ENCODE assay signal across 26 cellular contexts in the genomic region with DNA sequence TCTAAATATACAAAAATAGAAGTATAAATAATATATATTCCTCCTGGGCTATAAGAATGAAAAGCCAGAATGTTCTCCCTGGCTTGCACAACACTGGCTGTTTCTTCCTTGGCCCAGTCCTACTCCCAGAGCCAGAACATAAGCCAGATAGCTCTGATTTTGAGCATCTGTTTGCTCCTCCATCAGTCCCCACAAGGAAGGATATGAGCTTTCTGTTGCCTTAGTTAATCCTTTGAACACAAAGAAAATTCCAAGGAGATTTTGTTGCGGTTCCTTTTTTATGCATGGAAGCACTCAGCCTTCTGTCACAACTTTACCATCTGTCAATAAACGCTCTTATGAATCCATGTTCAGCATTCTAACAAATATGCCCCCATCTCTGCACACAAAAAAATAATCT.
"Had no signal": no experiment of that assay in that cellular context is flagged by ENCODE, and none has a peak within 500 bp of the region (broad histone marks: within the 10 kb centered on the region; RNA-seq: fewer than 3 reads in every experiment).

No MANE protein-coding gene starts in this region.

- H3K36me3 Mint-ChIP-seq: activated CD4-positive, alpha-beta memory T cell treated with anti-CD3 and anti-CD28 coated beads for 36 hours; activated naive CD8-positive, alpha-beta T cell treated with anti-CD3 and anti-CD28 coated beads for 36 hours; natural killer cell; stimulated activated memory B cell treated with anti-CD40 and anti-IgM and Interleukin-4, amounts not matched to agents 10 μg/mL and 1 μg/mL and 100 μg/mL, for 72 hours had no signal

- DNase-seq: activated B cell treated with CpG ODN at 0.5 μM for 24 hours; activated CD4-positive, alpha-beta memory T cell treated with anti-CD3 and anti-CD28 coated beads for 36 hours; activated CD4-positive, alpha-beta T cell treated with anti-CD3 and anti-CD28 coated beads for 36 hours; activated naive CD4-positive, alpha-beta T cell treated with Interleukin-2 at 50 U/mL for 16 hours; activated naive CD8-positive, alpha-beta T cell treated with anti-CD3 and anti-CD28 coated beads for 36 hours; activated T-cell treated with anti-CD3 and anti-CD28 coated beads, Interleukin-2, amount 50 U/mL, for 48 hours; cortex of kidney; endodermal cell; esophagus squamous epithelium; gastrocnemius medialis; head of caudate nucleus; hypothalamus; left ventricle myocardium inferior; natural killer cell; pancreas; right lobe of liver; small intestine; stimulated activated CD4-positive, alpha-beta T cell treated with anti-CD3 and anti-CD28 coated beads, Interleukin-15, amount 100 ng/mL, for 24 hours; stomach; T-helper 9 cell; transverse colon; uterus had no signal

- H3K9me3 ChIP-seq: gastrocnemius medialis, neutrophil, right lobe of liver, stomach, suprapubic skin, transverse colon, uterus had no signal

- H3K27ac ChIP-seq: esophagus squamous epithelium, gastrocnemius medialis, left ventricle myocardium inferior, neutrophil, pancreas, right lobe of liver, stomach, suprapubic skin, transverse colon, uterus had no signal

- H3K27me3 ChIP-seq: esophagus squamous epithelium, gastrocnemius medialis, neutrophil, pancreas, right lobe of liver, stomach, suprapubic skin, transverse colon, uterus had no signal

- H3K4me1 ChIP-seq: esophagus squamous epithelium, gastrocnemius medialis, left ventricle myocardium inferior, pancreas, right lobe of liver, stomach, suprapubic skin, transverse colon, uterus had no signal

- H3K27ac Mint-ChIP-seq: activated B cell treated with CpG ODN at 0.5 μM for 24 hours; activated CD4-positive, alpha-beta memory T cell treated with anti-CD3 and anti-CD28 coated beads for 36 hours; activated CD4-positive, alpha-beta T cell treated with anti-CD3 and anti-CD28 coated beads for 36 hours; activated naive CD8-positive, alpha-beta T cell treated with anti-CD3 and anti-CD28 coated beads for 36 hours; endodermal cell; natural killer cell; stimulated activated memory B cell treated with anti-CD40 and anti-IgM and Interleukin-4, amounts not matched to agents 10 μg/mL and 1 μg/mL and 100 μg/mL, for 72 hours had no signal

- H3K36me3 ChIP-seq: esophagus squamous epithelium, gastrocnemius medialis, left ventricle myocardium inferior, neutrophil, pancreas, right lobe of liver, stomach, suprapubic skin, transverse colon, uterus had no signal

- ATAC-seq: activated CD4-positive, alpha-beta T cell treated with anti-CD3 and anti-CD28 coated beads for 36 hours; gastrocnemius medialis; natural killer cell; pancreas; right lobe of liver; stimulated activated memory B cell treated with anti-CD40 and anti-IgM and Interleukin-4, amounts not matched to agents 10 μg/mL and 1 μg/mL and 100 μg/mL, for 72 hours had no signal

- H3K27me3 Mint-ChIP-seq: activated B cell treated with CpG ODN at 0.5 μM for 24 hours; activated CD4-positive, alpha-beta memory T cell treated with anti-CD3 and anti-CD28 coated beads for 36 hours; activated CD4-positive, alpha-beta T cell treated with anti-CD3 and anti-CD28 coated beads for 36 hours; activated naive CD8-positive, alpha-beta T cell treated with anti-CD3 and anti-CD28 coated beads for 36 hours; stimulated activated memory B cell treated with anti-CD40 and anti-IgM and Interleukin-4, amounts not matched to agents 10 μg/mL and 1 μg/mL and 100 μg/mL, for 72 hours had no signal

- H3K9me3 Mint-ChIP-seq: activated B cell treated with CpG ODN at 0.5 μM for 24 hours; activated CD4-positive, alpha-beta memory T cell treated with anti-CD3 and anti-CD28 coated beads for 36 hours; activated naive CD8-positive, alpha-beta T cell treated with anti-CD3 and anti-CD28 coated beads for 36 hours; stimulated activated memory B cell treated with anti-CD40 and anti-IgM and Interleukin-4, amounts not matched to agents 10 μg/mL and 1 μg/mL and 100 μg/mL, for 72 hours had no signal

- H3K4me3 Mint-ChIP-seq: activated B cell treated with CpG ODN at 0.5 μM for 24 hours; activated CD4-positive, alpha-beta memory T cell treated with anti-CD3 and anti-CD28 coated beads for 36 hours; activated CD4-positive, alpha-beta T cell treated with anti-CD3 and anti-CD28 coated beads for 36 hours; activated naive CD8-positive, alpha-beta T cell treated with anti-CD3 and anti-CD28 coated beads for 36 hours; endodermal cell; natural killer cell; stimulated activated memory B cell treated with anti-CD40 and anti-IgM and Interleukin-4, amounts not matched to agents 10 μg/mL and 1 μg/mL and 100 μg/mL, for 72 hours had no signal

- H3K4me1 Mint-ChIP-seq: activated B cell treated with CpG ODN at 0.5 μM for 24 hours; activated CD4-positive, alpha-beta T cell treated with anti-CD3 and anti-CD28 coated beads for 36 hours; activated naive CD8-positive, alpha-beta T cell treated with anti-CD3 and anti-CD28 coated beads for 36 hours; endodermal cell; natural killer cell; stimulated activated memory B cell treated with anti-CD40 and anti-IgM and Interleukin-4, amounts not matched to agents 10 μg/mL and 1 μg/mL and 100 μg/mL, for 72 hours had no signal

- FAIRE-seq: astrocyte, pancreas, small intestine had no signal

- H3K4me3 ChIP-seq: esophagus squamous epithelium, gastrocnemius medialis, left ventricle myocardium inferior, pancreas, right lobe of liver, stomach, suprapubic skin, transverse colon, uterus had no signal
